In the genomic region with DNA sequence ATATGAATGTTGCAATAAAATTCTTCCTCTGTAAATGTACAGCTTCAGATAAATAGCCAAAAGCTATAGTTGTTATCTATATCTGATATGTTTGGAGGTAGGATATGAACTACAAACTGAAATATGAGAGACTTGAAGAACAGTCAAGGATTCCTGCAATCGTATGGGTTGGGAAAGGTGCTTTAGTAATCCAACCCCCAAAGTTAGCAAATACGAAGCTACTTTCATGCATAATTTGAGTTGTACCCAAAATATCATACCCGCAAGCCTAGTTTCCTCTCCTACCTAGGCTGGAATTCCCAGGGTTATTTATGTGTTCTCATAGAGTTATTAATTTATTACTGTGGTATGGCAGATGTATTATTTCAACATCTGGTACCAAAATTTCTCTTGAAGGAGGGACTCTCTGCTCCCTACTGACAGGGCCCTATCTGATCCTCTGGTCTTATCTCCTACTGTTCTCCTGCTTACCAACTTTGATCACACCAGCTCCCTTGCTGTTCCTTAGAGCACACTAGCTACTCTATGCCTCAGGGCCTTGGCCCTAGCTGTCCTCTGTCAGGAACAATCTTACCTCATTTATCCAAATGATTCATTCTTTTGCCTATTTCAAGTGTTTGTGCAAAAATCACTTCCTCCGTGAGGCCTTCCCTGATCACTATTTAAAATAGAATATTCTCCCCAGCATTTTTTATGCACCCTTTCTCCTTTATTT, we compare ENCODE assay signal across 1 cellular context.
TF ChIP-seq lines count a peak whose summit lies in the region.

No MANE protein-coding gene starts in this region.

TF ChIP-seq in IMR-90, 13 proteins besides CTCF, POLR2A, EP300 and RAD21 (continued from another document):
- TF ChIP-seq RFX5 (IDR thresholded peaks at IDR 0.05; ENCODE audit: low read depth, low read length) (no peak), ELK1 (IDR thresholded peaks at IDR 0.05; ENCODE audit: borderline replicate concordance, low read depth, low read length) (no peak), FOS (IDR thresholded peaks at IDR 0.05; ENCODE audit: low read depth, low read length) (no peak), BHLHE40 (IDR thresholded peaks at IDR 0.05; ENCODE audit: low read depth, low read length) (no peak), MAZ (IDR thresholded peaks at IDR 0.05; ENCODE audit: borderline replicate concordance, low read depth, low read length) (no peak)
TF ChIP-seq in IMR-90: peak in this region for 0.
